In genomic region chr2:178202927-178203326, GRCh38 we compare ENCODE assay signal across 19 cellular contexts.
"Had no signal": no experiment of that assay in that cellular context is flagged by ENCODE, and none has a peak within 500 bp of the region (broad histone marks: within the 10 kb centered on the region; RNA-seq: fewer than 3 reads in every experiment).

No MANE protein-coding gene starts in this region.

- H3K9me3 Mint-ChIP-seq: activated naive CD4-positive, alpha-beta T cell treated with anti-CD3 and anti-CD28 coated beads for 36 hours; activated T-cell treated with anti-CD3 and anti-CD28 coated beads, Interleukin-2, amount 50 U/mL, for 4 hours; natural killer cell treated with Interleukin-12 subunit alpha and Interleukin-12 subunit beta and Interleukin-15 and Interleukin-18, amount 100 ng/mL, for 72 hours; stimulated activated naive CD8-positive, alpha-beta T cell treated with anti-CD3 and anti-CD28 coated beads, Interleukin-15, Interleukin-2, amounts not matched to agents 100 ng/mL and 50 ng/mL, for 24 hours had no signal

- H3K9me3 ChIP-seq: body of pancreas, heart left ventricle, ovary, tibial nerve had no signal

- H3K4me3 ChIP-seq: body of pancreas, cardiac muscle cell, heart left ventricle, ovary, tibial nerve had no signal

- ATAC-seq: activated T-cell treated with anti-CD3 and anti-CD28 coated beads, Interleukin-2, amount 50 U/mL, for 4 hours; body of pancreas; heart left ventricle; left ventricle myocardium superior; natural killer cell treated with Interleukin-12 subunit alpha and Interleukin-12 subunit beta and Interleukin-15 and Interleukin-18, amount 100 ng/mL, for 72 hours; right cardiac atrium had no signal

- H3K36me3 Mint-ChIP-seq: natural killer cell treated with Interleukin-12 subunit alpha and Interleukin-12 subunit beta and Interleukin-15 and Interleukin-18, amount 100 ng/mL, for 72 hours had no signal

- H3K4me3 Mint-ChIP-seq: activated naive CD4-positive, alpha-beta T cell treated with anti-CD3 and anti-CD28 coated beads for 36 hours; activated T-cell treated with anti-CD3 and anti-CD28 coated beads, Interleukin-2, amount 50 U/mL, for 4 hours; natural killer cell treated with Interleukin-12 subunit alpha and Interleukin-12 subunit beta and Interleukin-15 and Interleukin-18, amount 100 ng/mL, for 72 hours; stimulated activated naive CD8-positive, alpha-beta T cell treated with anti-CD3 and anti-CD28 coated beads, Interleukin-15, Interleukin-2, amounts not matched to agents 100 ng/mL and 50 ng/mL, for 24 hours had no signal

- DNase-seq: activated CD4-positive, alpha-beta T cell treated with anti-CD3 and anti-CD28 coated beads for 1 hour; activated CD4-positive, alpha-beta T cell treated with anti-CD3 and anti-CD28 coated beads, Interleukin-2, amount 50 U/mL, for 4 hours; activated CD8-positive, alpha-beta memory T cell treated with anti-CD3 and anti-CD28 coated beads for 24 hours; activated CD8-positive, alpha-beta memory T cell treated with anti-CD3 and anti-CD28 coated beads, Interleukin-2, amount 50 U/mL, for 4 hours; activated naive CD4-positive, alpha-beta T cell treated with anti-CD3 and anti-CD28 coated beads for 36 hours; activated T-cell treated with anti-CD3 and anti-CD28 coated beads, Interleukin-2, amount 50 U/mL, for 4 hours; anterior cingulate cortex; body of pancreas; cortex of kidney; heart left ventricle; left ventricle myocardium superior; ovary; right cardiac atrium; stimulated activated CD4-positive, alpha-beta T cell treated with anti-CD3 and anti-CD28 coated beads, Interleukin-4, amount 100 ng/mL, for 24 hours had no signal

- H3K36me3 ChIP-seq: cardiac muscle cell, heart left ventricle, ovary, tibial nerve had no signal

- H3K27me3 ChIP-seq: body of pancreas, cardiac muscle cell, heart left ventricle, ovary, tibial nerve had no signal

- H3K4me1 ChIP-seq: body of pancreas, tibial nerve had no signal

- H3K27ac ChIP-seq: body of pancreas, cardiac muscle cell, epithelial cell of prostate, heart left ventricle, ovary, tibial nerve had no signal

- H3K27ac Mint-ChIP-seq: activated naive CD4-positive, alpha-beta T cell treated with anti-CD3 and anti-CD28 coated beads for 36 hours; natural killer cell treated with Interleukin-12 subunit alpha and Interleukin-12 subunit beta and Interleukin-15 and Interleukin-18, amount 100 ng/mL, for 72 hours; stimulated activated naive CD8-positive, alpha-beta T cell treated with anti-CD3 and anti-CD28 coated beads, Interleukin-15, Interleukin-2, amounts not matched to agents 100 ng/mL and 50 ng/mL, for 24 hours had no signal
